ENCODE assay signal across 8 cellular contexts in genomic region chr13:110616103-110617101, GRCh38. TPM values are rescaled to one million over a fixed set of nuclear protein-coding genes. Genes with fewer than 3 reads are reported as not detected.
A peak's percentile ranks its signal among the peaks of the same experiment; 100 is the strongest.
DNase-seq lines count a peak whose midpoint lies in the region; ATAC-seq and TF ChIP-seq lines count a peak whose summit lies in the region.

No MANE protein-coding gene starts in this region.

- peaks cover 7% of the 10 kb centered on the region for H3K36me3 Mint-ChIP-seq in effector memory CD8-positive, alpha-beta T cell (ENCODE audit: insufficient read depth)

- no peaks in the 10 kb centered on the region for H3K9me3 Mint-ChIP-seq in effector memory CD8-positive, alpha-beta T cell

- no peak for TF ChIP-seq CTCF in thoracic aorta (IDR thresholded peaks at IDR 0.05)

- peak overlapping the region; percentile 94 for H3K27ac Mint-ChIP-seq in effector memory CD8-positive, alpha-beta T cell

- peak overlapping the region; percentile 92 to 96 for H3K27ac ChIP-seq in thoracic aorta

- H3K9me3 ChIP-seq in thoracic aorta = no peaks in the 10 kb centered on the region

- H3K4me1 Mint-ChIP-seq in effector memory CD8-positive, alpha-beta T cell (ENCODE audit: low read depth in 2 of 2) = peaks cover 17 to 44% of the 10 kb centered on the region in 2 donors

- no peaks in the 10 kb centered on the region for H3K27me3 Mint-ChIP-seq in effector memory CD8-positive, alpha-beta T cell

- H3K36me3 ChIP-seq in thoracic aorta = no peaks in the 10 kb centered on the region

- no peaks in the 10 kb centered on the region for H3K27me3 ChIP-seq in thoracic aorta (replicated peaks; ENCODE audit: insufficient read depth)

- H3K4me3 ChIP-seq in thoracic aorta = peak overlapping the region; percentile 98

- ATAC-seq in GM19463 (IDR thresholded peaks at IDR 0.05; ENCODE audit: unreplicated experiment) (peak; percentile 44), HG03565 (IDR thresholded peaks at IDR 0.05; ENCODE audit: unreplicated experiment) (peak; percentile 37), thoracic aorta (ENCODE audit: insufficient number of reproducible peaks, low FRiP score, low read depth) (peak; percentile 52)
- ATAC-seq in effector memory CD8-positive, alpha-beta T cell (replicated peaks) = peak; percentile 48

- peaks cover 15 to 35% of the 10 kb centered on the region in 2 donors for H3K4me1 ChIP-seq in thoracic aorta (ENCODE audit: control insufficient read depth in 1 of 2, low read depth in 2 of 2)

- DNase-seq in ELR (ENCODE audit: low read depth) (peak; percentile 74), myocyte (ENCODE audit: low read depth) (peak; percentile 32), thoracic aorta (ENCODE audit: low spot score) (peak; percentile 30), C1 segment of cervical spinal cord (lab: John Stamatoyannopoulos, UW) (no peak)
- peak; percentile 60 for DNase-seq in activated CD4-positive, CD25-positive, alpha-beta regulatory T cell treated with anti-CD3 and anti-CD28 coated beads, Interleukin-2, amount 50 U/mL, for 72 hours
- DNase-seq in effector memory CD8-positive, alpha-beta T cell = peak in 1 of 3 experiments; percentile 16

- H3K4me3 Mint-ChIP-seq in effector memory CD8-positive, alpha-beta T cell = peak overlapping the region; percentile 81 to 90

RNA-seq across cellular contexts. Expression of gene NAXD, which starts 1.1 kb away (rescaled TPM):
- total RNA-seq in myocyte = 22.5 and 29.2 TPM in 2 replicates
- 36.7 TPM for polyA plus RNA-seq in myocyte (2012)
- 10 to 100 TPM; 24.9 to 31.4 TPM for total RNA-seq in thoracic aorta

RNA-seq across cellular contexts. Expression of gene RAB20, which starts 54.9 kb away (rescaled TPM):
- 0.29 and 0.47 TPM in 2 replicates for total RNA-seq in myocyte
- 0.69 TPM for polyA plus RNA-seq in myocyte (2012)
- total RNA-seq in thoracic aorta = 10 to 100 TPM; 22.6 to 34.5 TPM

Comparison
In these comparisons a context has a peak if more than half of its experiments do, and no peak if none do; other contexts are left out.
1. DNase-seq: peak in ELR (single experiment), activated CD4-positive, CD25-positive, alpha-beta regulatory T cell treated with anti-CD3 and anti-CD28 coated beads, Interleukin-2, amount 50 U/mL, for 72 hours (single experiment), myocyte (single experiment) and thoracic aorta (single experiment); none in C1 segment of cervical spinal cord (0 of 14).
2. RNA of gene RAB20, which starts 54.9 kb away (total RNA-seq): 22.6 to 34.5 TPM in thoracic aorta; 0.29 to 0.47 TPM in myocyte; every median in the first group is over 10 times any median in the second.
3. Peak in every context shown above with its lines, with median percentiles within 50 percentile points of each other: ATAC-seq.